ENCODE assay signal across 15 cellular contexts in genomic region chr5:10591946-10592345, GRCh38. TPM values are rescaled to one million over a fixed set of nuclear protein-coding genes. Genes with fewer than 3 reads are reported as not detected.
DNase-seq lines count a peak whose midpoint lies in the region; ATAC-seq, FAIRE-seq and TF ChIP-seq lines count a peak whose summit lies in the region.
"Had no signal": no experiment of that assay in that cellular context is flagged by ENCODE, and none has a peak within 500 bp of the region (broad histone marks: within the 10 kb centered on the region; RNA-seq: fewer than 3 reads in every experiment).

No MANE protein-coding gene starts in this region.

- BruUV-seq in GM12878 (replicated peaks; lab: Mats Ljungman, UMichigan) = no TSS peak

- SMC1A ChIA-PET in GM12878 (lab: Charles Lee; ENCODE audit: uncharacterized antibody, unreplicated experiment) = interaction anchor here (1.2 to 2.7 kb wide), 9 partner anchors 8 to 138 kb away, joined by 3 to 19 read pairs (median 6); no protein-coding TSS in a partner anchor

- no peak for TF ChIP-seq CTCF in DND-41 (IDR thresholded peaks at IDR 0.05; ENCODE audit: borderline replicate concordance, extremely low read depth, low read length, poor library complexity, severe bottlenecking)
- no peak for TF ChIP-seq CTCF in GM12878 (IDR thresholded peaks at IDR 0.05 in 2 of 3, conservative IDR thresholded peaks at IDR 0.05 in 1 of 3; ENCODE audit: control insufficient read depth in 2 of 3, extremely low read depth in 1 of 3, insufficient read depth in 1 of 3, low read depth in 3 of 3, low read length in 3 of 3)
- TF ChIP-seq CTCF in glutamatergic neuron (IDR thresholded peaks at IDR 0.05; ENCODE audit: partially characterized antibody, unreplicated experiment) = no peak

- ATAC-seq in DND-41 (ENCODE audit: insufficient read depth, low read depth) (no peak), GM12878 (no peak), HG02623 (IDR thresholded peaks at IDR 0.05; ENCODE audit: unreplicated experiment) (no peak), HG02588 (IDR thresholded peaks at IDR 0.05; ENCODE audit: unreplicated experiment) (no peak)
- ATAC-seq: Panc1 had no signal

- no peaks in the 10 kb centered on the region for H3K36me3 Mint-ChIP-seq in glutamatergic neuron (ENCODE audit: unreplicated experiment)

- CTCF ChIA-PET in GM12878 (lab: Yijun Ruan, JAX) = interaction anchor here (0.7 to 2.7 kb wide), 7 partner anchors 8 to 36 kb away, joined by 3 to 13 read pairs (median 6); no protein-coding TSS in a partner anchor

- H3K9me3 ChIP-seq in DND-41 (ENCODE audit: insufficient read depth, low read length, severe bottlenecking) = no peaks in the 10 kb centered on the region
- H3K9me3 ChIP-seq in GM12878 (replicated peaks; ENCODE audit: control insufficient read depth, insufficient read depth, low read length) = no peaks in the 10 kb centered on the region; the same call in 1 of the 3 replicates

- H3K27ac Mint-ChIP-seq in glutamatergic neuron (ENCODE audit: unreplicated experiment) = peak overlapping the region; percentile 16

- intact Hi-C loops in GM12878 (cut with micrococcal nuclease; ENCODE audit: unreplicated experiment) = no loop called here

- 0 out of 2 replicates have a peak, but pooled peaks cover 7% of the 10 kb centered on the region for H3K36me3 ChIP-seq in DND-41 (ENCODE audit: insufficient read depth, low read length)
- peaks cover 3 to 6% of the 10 kb centered on the region in 2 experiments; a peak in 3 of 4 replicates for H3K36me3 ChIP-seq in GM12878 (ENCODE audit: control insufficient read depth in 2 of 2, insufficient read depth in 2 of 2, low read length in 1 of 2)

- H2AFZ ChIP-seq in DND-41 (ENCODE audit: low read depth, low read length) = no peak overlapping the region
- H2AFZ ChIP-seq in GM12878 (ENCODE audit: control insufficient read depth, low read depth, low read length) = no peak overlapping the region
- H2AFZ ChIP-seq: GM23248 had no signal

- no peak for TF ChIP-seq RAD21 in GM12878 (IDR thresholded peaks at IDR 0.05; ENCODE audit: insufficient read depth, low read depth, low read length)

- H3K27ac ChIP-seq in DND-41 (ENCODE audit: low read length) = no peak overlapping the region
- H3K27ac ChIP-seq in GM12878 (ENCODE audit: control insufficient read depth, insufficient read depth) = 0 out of 2 replicates have a peak overlapping the region, but pooled peaks have one; percentile 28
- H3K27ac ChIP-seq: C4-2B, GM23248 had no signal

- 68% methylated on average over 3 of the region's 3 CpGs for WGBS in GM12878 (ENCODE audit: insufficient coverage, insufficient replicate concordance, low lambda C conversion rate, missing lambda C conversion rate)

- RAD21 ChIA-PET in GM12878 (lab: Charles Lee; ENCODE audit: unreplicated experiment) = interaction anchor here (1.1 to 4.5 kb wide), 8 partner anchors 8 to 224 kb away, joined by 4 to 19 read pairs (median 6); no protein-coding TSS in a partner anchor

- in situ Hi-C loops in GM12878 (cut with MboI) = no loop called here

- peaks cover 60% of the 10 kb centered on the region for H3K4me1 Mint-ChIP-seq in glutamatergic neuron (ENCODE audit: low read depth, unreplicated experiment)

- TF ChIP-seq EP300 in GM12878 (IDR thresholded peaks at IDR 0.05; ENCODE audit: borderline replicate concordance in 1 of 2, control insufficient read depth in 1 of 2, low read depth in 2 of 2, low read length in 2 of 2) = no peak

- DNase-seq in DND-41 (no peak), NCI-H226 (peak; percentile 42), GM12878 (ENCODE audit: low read depth, low spot score) (no peak), glutamatergic neuron (no peak), frontal cortex (ENCODE audit: low spot score in 2 of 2) (no peak)
- DNase-seq in activated CD4-positive, CD25-positive, alpha-beta regulatory T cell treated with anti-CD3 and anti-CD28 coated beads, Interleukin-2, amount 50 U/mL, for 72 hours = no peak
- DNase-seq: COR-L47, GM23248, NCI-H1048, NCI-H2081 treated with DMSO at 0.1 percent for 48 hours, NCI-H345 had no signal

- H4K20me1 ChIP-seq in DND-41 (ENCODE audit: insufficient read depth, low read length) (no peaks in the 10 kb centered on the region), GM12878 (ENCODE audit: control insufficient read depth, insufficient read depth) (no peaks in the 10 kb centered on the region)

- peak overlapping the region; percentile 34; the same call in 1 of the 2 replicates for H3K4me2 ChIP-seq in DND-41 (ENCODE audit: insufficient read depth, low read length)
- H3K4me2 ChIP-seq in GM12878 (ENCODE audit: control insufficient read depth, insufficient read depth) = no peak overlapping the region

- H3K79me2 ChIP-seq in DND-41 (ENCODE audit: insufficient read depth, low read length) (peaks cover 91% of the 10 kb centered on the region), GM12878 (ENCODE audit: control insufficient read depth, insufficient read depth, low read length) (peaks cover 94% of the 10 kb centered on the region)

- H3K4me3 ChIP-seq in DND-41 (ENCODE audit: low read depth in 1 of 2, low read length in 2 of 2) = no peak overlapping the region
- H3K4me3 ChIP-seq in GM12878 = no peak overlapping the region
- H3K4me3 ChIP-seq: GM23248 had no signal

- H3K4me1 ChIP-seq in DND-41 (ENCODE audit: insufficient read depth, low read length) (peaks cover 92% of the 10 kb centered on the region), GM12878 (ENCODE audit: control insufficient read depth, insufficient read depth, low read length) (peaks cover 83% of the 10 kb centered on the region)

- FAIRE-seq in GM12878 (lab: Jason Lieb, UNC) (no peak), frontal cortex (lab: Jason Lieb, UNC) (no peak)

- peaks cover 29% of the 10 kb centered on the region for H3K9me3 Mint-ChIP-seq in glutamatergic neuron (ENCODE audit: unreplicated experiment)

- H3K27me3 ChIP-seq in DND-41 (ENCODE audit: insufficient read depth, low read length, poor library complexity) = no peaks in the 10 kb centered on the region
- no peaks in the 10 kb centered on the region for H3K27me3 ChIP-seq in GM12878 (replicated peaks in 1 of 2; ENCODE audit: control insufficient read depth in 2 of 2, insufficient read depth in 2 of 2, low read length in 1 of 2)

- H3K27me3 Mint-ChIP-seq in glutamatergic neuron (ENCODE audit: unreplicated experiment) = peaks cover 4% of the 10 kb centered on the region

- H3K9ac ChIP-seq in DND-41 (ENCODE audit: low read depth, low read length) = no peak overlapping the region
- H3K9ac ChIP-seq in GM12878 (ENCODE audit: control insufficient read depth, insufficient read depth, low read length) = no peak overlapping the region
- H3K9ac ChIP-seq: GM23248 had no signal

- no peak for TF ChIP-seq POLR2A in GM12878 (IDR thresholded peaks at IDR 0.05; ENCODE audit: low read depth, low read length)

- H3K4me3 Mint-ChIP-seq in glutamatergic neuron (ENCODE audit: unreplicated experiment) = peak overlapping the region; percentile 51

- POLR2A ChIA-PET in GM12878 (lab: Charles Lee) = interaction anchor here (0.6 to 3.5 kb wide), 11 partner anchors 7 to 52 kb away, joined by 3 to 21 read pairs (median 5); no protein-coding TSS in a partner anchor

TF ChIP-seq in GM12878, 131 proteins besides CTCF, POLR2A, EP300 and RAD21:
- TF ChIP-seq DPF2 (IDR thresholded peaks at IDR 0.05) = no peak
TF ChIP-seq in GM12878: peak in this region for 0.

RNA-seq across cellular contexts. Expression of gene ANKRD33B, which starts 28.1 kb away (rescaled TPM):
- total RNA-seq in GM12878 (2013; cell fraction: nucleolus; rRNA removed) = 51.1 and 53.7 TPM in 2 replicates
- total RNA-seq in GM12878 (2014; rRNA removed) = 17.0 and 18.6 TPM in 2 replicates
- total RNA-seq in GM12878 (2014; rRNA removed; fragmentation: Illumina TruSeq; extraction: Trizol) = 20.3 and 20.4 TPM in 2 replicates
- total RNA-seq in GM12878 (2021) = 58.4 and 61.6 TPM in 2 replicates
- polyA plus RNA-seq in GM12878 (2011; ENCODE audit: low read depth) = 12.2 TPM
- 11.0 and 12.7 TPM in 2 replicates for polyA plus RNA-seq in GM12878 (2011; rRNA removed)
- polyA plus RNA-seq in GM12878 (2011; cell fraction: cytosol; rRNA removed) = 16.9 and 17.7 TPM in 2 replicates
- 24.0 and 29.2 TPM in 2 replicates for polyA plus RNA-seq in GM12878 (2011; cell fraction: nucleus; rRNA removed)
- polyA plus RNA-seq in GM12878 (2012) = 19.6 TPM in 2 replicates
- 22.7 and 27.0 TPM in 2 replicates for polyA plus RNA-seq in GM12878 (2014; fragmentation: Illumina TruSeq; extraction: Trizol)
- polyA plus RNA-seq in GM12878 (2014; fragmentation: Nextera tagmentation; extraction: Ambion mirVana) = 1 to 10 TPM; 5.9 to 6.1 TPM
- polyA plus RNA-seq in GM12878 (2014; rRNA removed) = 19.6 and 20.7 TPM in 2 replicates
- polyA plus RNA-seq in GM12878 (2016; fragmentation: Nextera tagmentation; extraction: Ambion mirVana) = 1 to 10 TPM; 4.9 to 9.5 TPM
- polyA minus RNA-seq in GM12878 (2011; rRNA and poly(A)+ RNA removed) = 42.2 and 53.6 TPM in 2 replicates
- polyA minus RNA-seq in GM12878 (2011; cell fraction: cytosol; rRNA and poly(A)+ RNA removed) = 28.3 and 29.6 TPM in 2 replicates
- 13.7 and 27.7 TPM in 2 replicates for polyA minus RNA-seq in GM12878 (2011; cell fraction: nucleus; rRNA and poly(A)+ RNA removed)
- total RNA-seq in glutamatergic neuron (ENCODE audit: unreplicated experiment) = 14.5 TPM
- 1.6 TPM for total RNA-seq in frontal cortex
